ENCODE assay signal across 8 cellular contexts in genomic region chrX:48891402-48892288, GRCh38. TPM values are rescaled to one million over a fixed set of nuclear protein-coding genes. Genes with fewer than 3 reads are reported as not detected.
DNase-seq lines count a peak whose midpoint lies in the region; ATAC-seq lines count a peak whose summit lies in the region.

No MANE protein-coding gene starts in this region.

- peak overlapping the region; percentile 10 for H3K27ac ChIP-seq in cingulate gyrus (ENCODE audit: low read depth, low read length)

- peak; percentile 76 for DNase-seq in AG08395 (ENCODE audit: low spot score)
- DNase-seq in NCI-H226, result peak; percentile 88
- DNase-seq in activated CD4-positive, alpha-beta T cell treated with anti-CD3 and anti-CD28 coated beads for 1 hour, result peak; percentile 60
- DNase-seq in left lobe of liver (ENCODE audit: low spot score), result peak; percentile 84
- DNase-seq in stimulated activated CD4-positive, alpha-beta T cell treated with anti-CD3 and anti-CD28 coated beads, Interleukin-2, amount 100 ng/mL, for 24 hours, result peak; percentile 74 to 77

- peak; percentile 69 for ATAC-seq in GM18870 (IDR thresholded peaks at IDR 0.05; ENCODE audit: unreplicated experiment)
- peak; percentile 79 for ATAC-seq in HG03139 (IDR thresholded peaks at IDR 0.05; ENCODE audit: unreplicated experiment)
- ATAC-seq in left lobe of liver, result peak; percentile 94

RNA-seq across cellular contexts. Expression of gene TIMM17B, which starts 5.9 kb away (rescaled TPM):
- total RNA-seq in left lobe of liver, result 22.8 TPM

RNA-seq across cellular contexts. Expression of gene PQBP1, which starts 6.1 kb away (rescaled TPM):
- 31.3 TPM for total RNA-seq in left lobe of liver

RNA-seq across cellular contexts. Expression of gene SLC35A2, which starts 19.8 kb away (rescaled TPM):
- 18.7 TPM for total RNA-seq in left lobe of liver

RNA-seq across cellular contexts. Expression of gene PIM2, which starts 27.2 kb away (rescaled TPM):
- total RNA-seq in left lobe of liver, result 3.8 TPM

RNA-seq across cellular contexts. Expression of gene PCSK1N, which starts 56.2 kb away (rescaled TPM):
- 0.23 TPM for total RNA-seq in left lobe of liver

Comparison
In these comparisons a context has a peak if more than half of its experiments do, and no peak if none do; other contexts are left out.
1. Peak in every context shown above with its lines: DNase-seq, ATAC-seq and H3K27ac ChIP-seq.